ENCODE assay signal across 8 cellular contexts in genomic region chr1:203871114-203871875, GRCh38. TPM values are rescaled to one million over a fixed set of nuclear protein-coding genes. Genes with fewer than 3 reads are reported as not detected.
A peak's percentile ranks its signal among the peaks of the same experiment; 100 is the strongest.
DNase-seq lines count a peak whose midpoint lies in the region; ATAC-seq and TF ChIP-seq lines count a peak whose summit lies in the region.

No MANE protein-coding gene starts in this region.

- CTCF ChIA-PET in BJ (lab: Yijun Ruan, JAX) = interaction anchor here (0.6 to 17.0 kb wide), 42 partner anchors 9 to 520 kb away, joined by 3 to 456 read pairs (median 4); partner anchors contain the start of genes ETNK2 and SOX13

- H3K4me1 Mint-ChIP-seq in activated naive CD8-positive, alpha-beta T cell treated with anti-CD3 and anti-CD28 coated beads, Interleukin-2, amount 10 ng/mL, durations not matched to agents 7 days and 5 days = peaks cover 3% of the 10 kb centered on the region

- peak overlapping the region; percentile 61 for H2BK12ac ChIP-seq in trophoblast cell (ENCODE audit: low read length)

- peaks cover 12% of the 10 kb centered on the region for H3K36me3 Mint-ChIP-seq in activated naive CD8-positive, alpha-beta T cell treated with anti-CD3 and anti-CD28 coated beads, Interleukin-2, amount 10 ng/mL, durations not matched to agents 7 days and 5 days

- H2BK120ac ChIP-seq in trophoblast cell (ENCODE audit: insufficient read depth, low read length, poor library complexity) = peak overlapping the region; percentile 43

- H3K36me3 ChIP-seq in BJ (ENCODE audit: control insufficient read depth, insufficient read depth, low read length) (peaks cover 6% of the 10 kb centered on the region), trophoblast cell (ENCODE audit: control insufficient read depth in 1 of 2, insufficient read depth in 2 of 2, low read length in 2 of 2) (peaks cover 12 to 17% of the 10 kb centered on the region in 2 experiments)

- H3K27me3 Mint-ChIP-seq in activated naive CD8-positive, alpha-beta T cell treated with anti-CD3 and anti-CD28 coated beads, Interleukin-2, amount 10 ng/mL, durations not matched to agents 7 days and 5 days = no peaks in the 10 kb centered on the region

- peak; percentile 52 for ATAC-seq in activated naive CD8-positive, alpha-beta T cell treated with anti-CD3 and anti-CD28 coated beads, Interleukin-2, amount 10 ng/mL, durations not matched to agents 7 days and 5 days (ENCODE audit: low read depth)
- ATAC-seq in GM19328 (IDR thresholded peaks at IDR 0.05; ENCODE audit: unreplicated experiment) (no peak), GM18517 (IDR thresholded peaks at IDR 0.05; ENCODE audit: unreplicated experiment) (no peak)

- intact Hi-C loops in head of caudate nucleus (cut with DNase I) = loop anchor here (10.0 kb wide), 1 partner anchor 124 kb away; no protein-coding TSS in a partner anchor

- POLR2A ChIA-PET in BJ (lab: Charles Lee) = interaction anchor here (0.5 kb wide), 1 partner anchor 281 kb away, joined by 11 read pairs; no protein-coding TSS in a partner anchor
- POLR2A ChIA-PET in activated naive CD8-positive, alpha-beta T cell treated with anti-CD3 and anti-CD28 coated beads, Interleukin-2, amount 10 ng/mL, durations not matched to agents 7 days and 5 days (lab: Charles Lee) = interaction anchor here (1.3 kb wide), 1 partner anchor 257 kb away, joined by 5 read pairs; no protein-coding TSS in a partner anchor

- no peaks in the 10 kb centered on the region for H3K9me3 Mint-ChIP-seq in activated naive CD8-positive, alpha-beta T cell treated with anti-CD3 and anti-CD28 coated beads, Interleukin-2, amount 10 ng/mL, durations not matched to agents 7 days and 5 days

- WGBS in trophoblast cell (ENCODE audit: extremely low coverage, insufficient coverage, insufficient read length) = no CpG with 5 or more reads among the region's 3 CpGs

- no peak overlapping the region for H3K9ac ChIP-seq in trophoblast cell (ENCODE audit: low read length)

- H3K9me3 ChIP-seq in trophoblast cell (ENCODE audit: insufficient read depth, low read depth, low read length) = no peaks in the 10 kb centered on the region

- peak overlapping the region; percentile 51 for H4K8ac ChIP-seq in trophoblast cell (ENCODE audit: low read depth, low read length)

- in situ Hi-C loops in GM13977 (cut with MboI; ENCODE audit: low pct_unique_long_range_greater_than_20kb, low sequenced_read_pairs, unreplicated experiment) = no loop called here

- H2AFZ ChIP-seq in trophoblast cell (ENCODE audit: insufficient read depth, low read length, poor library complexity) = no peak overlapping the region

- H3K79me2 ChIP-seq in trophoblast cell (ENCODE audit: control insufficient read depth, insufficient read depth, low read length, poor library complexity) = peaks cover 3% of the 10 kb centered on the region

- no peak overlapping the region for H3K14ac ChIP-seq in trophoblast cell (ENCODE audit: low read length)

- H3K27me3 ChIP-seq in BJ (ENCODE audit: control insufficient read depth, insufficient read depth, low read length) = no peaks in the 10 kb centered on the region
- H3K27me3 ChIP-seq in trophoblast cell (ENCODE audit: insufficient read depth, low read length) = no peaks in the 10 kb centered on the region

- no peak overlapping the region for H3K18ac ChIP-seq in trophoblast cell (ENCODE audit: low read length)

- no peak overlapping the region for H3K4me2 ChIP-seq in trophoblast cell (ENCODE audit: low read length)

- peak overlapping the region; percentile 2 for H3K4ac ChIP-seq in trophoblast cell (ENCODE audit: low read depth, low read length)

- no peak overlapping the region for H3K23ac ChIP-seq in trophoblast cell (ENCODE audit: low read length)

- no peak overlapping the region for H4K91ac ChIP-seq in trophoblast cell (ENCODE audit: low read depth, low read length)

- H3K4me3 ChIP-seq in BJ (ENCODE audit: low read depth, low read length) (no peak overlapping the region), trophoblast cell (ENCODE audit: low read depth, low read length) (no peak overlapping the region)

- H3K4me3 Mint-ChIP-seq in activated naive CD8-positive, alpha-beta T cell treated with anti-CD3 and anti-CD28 coated beads, Interleukin-2, amount 10 ng/mL, durations not matched to agents 7 days and 5 days = no peak overlapping the region

- no peak overlapping the region for H3K27ac Mint-ChIP-seq in activated naive CD8-positive, alpha-beta T cell treated with anti-CD3 and anti-CD28 coated beads, Interleukin-2, amount 10 ng/mL, durations not matched to agents 7 days and 5 days

- no peak overlapping the region for H3K27ac ChIP-seq in trophoblast cell (ENCODE audit: low read depth, low read length)

- peaks cover 0 to 4% of the 10 kb centered on the region in 2 experiments for H3K4me1 ChIP-seq in trophoblast cell (ENCODE audit: control insufficient read depth in 1 of 2, insufficient read depth in 2 of 2, low read length in 2 of 2)

- DNase-seq in BJ (ENCODE audit: low read depth) (no peak), GM13977 (ENCODE audit: low spot score) (peak; percentile 36), NCI-H2196 (lab: John Stamatoyannopoulos, UW; ENCODE audit: unreplicated experiment) (peak; percentile 65), head of caudate nucleus (peak in 39 of 42 donors; percentile 16 to 83 (median 57)), trophoblast cell (peak; percentile 57 to 76)
- no peak for DNase-seq in activated naive CD8-positive, alpha-beta T cell treated with anti-CD3 and anti-CD28 coated beads, Interleukin-2, amount 10 ng/mL, durations not matched to agents 7 days and 5 days

- TF ChIP-seq CTCF in BJ (IDR thresholded peaks at IDR 0.05; ENCODE audit: insufficient read depth, low read depth, low read length) (peak; percentile 91), GM13977 (IDR thresholded peaks at IDR 0.05; ENCODE audit: extremely low read depth, insufficient read depth, missing control alignments) (peak; percentile 43)

- peak overlapping the region; percentile 73 for H2BK5ac ChIP-seq in trophoblast cell (ENCODE audit: low read depth, low read length, poor library complexity)

- no peak overlapping the region for H2AK5ac ChIP-seq in trophoblast cell (ENCODE audit: low read length)

- no peak overlapping the region for H4K12ac ChIP-seq in trophoblast cell (ENCODE audit: low read depth, low read length)

- H3K79me1 ChIP-seq in trophoblast cell (ENCODE audit: low read length) = no peaks in the 10 kb centered on the region

RNA-seq across cellular contexts. Expression of gene SNRPE, which starts 9.9 kb away (rescaled TPM):
- polyA plus RNA-seq in BJ (2011; rRNA removed) = 128 and 147 TPM in 2 replicates
- 10.2 and 12.8 TPM in 2 replicates for polyA minus RNA-seq in BJ (2011; rRNA and poly(A)+ RNA removed)
- total RNA-seq in activated naive CD8-positive, alpha-beta T cell treated with anti-CD3 and anti-CD28 coated beads, Interleukin-2, amount 10 ng/mL, durations not matched to agents 7 days and 5 days = 100 to 1,000 TPM; 128 to 154 TPM
- 274 and 275 TPM in 2 replicates for polyA plus RNA-seq in trophoblast cell (2013)

Comparison
In these comparisons a context has a peak if more than half of its experiments do, and no peak if none do; other contexts are left out.
1. DNase-seq: peak in GM13977 (single experiment), NCI-H2196 (single experiment), head of caudate nucleus (39 of 42) and trophoblast cell (2 of 2); none in BJ (single experiment) and activated naive CD8-positive, alpha-beta T cell treated with anti-CD3 and anti-CD28 coated beads, Interleukin-2, amount 10 ng/mL, durations not matched to agents 7 days and 5 days (single experiment).